In genomic region chr2:16383411-16383810, GRCh38 we compare ENCODE assay signal across 24 cellular contexts.
"Had no signal": no experiment of that assay in that cellular context is flagged by ENCODE, and none has a peak within 500 bp of the region (broad histone marks: within the 10 kb centered on the region; RNA-seq: fewer than 3 reads in every experiment).

No MANE protein-coding gene starts in this region.

- DNase-seq: stimulated activated CD4-positive, alpha-beta T cell treated with anti-CD3 and anti-CD28 coated beads, Interleukin-2, amount 100 ng/mL, for 48 hours; stimulated activated CD4-positive, alpha-beta T cell treated with anti-CD3 and anti-CD28 coated beads, Interleukin-4, amount 100 ng/mL, for 1 hour; stimulated activated CD4-positive, alpha-beta T cell treated with anti-CD3 and anti-CD28 coated beads, Interleukin-4, amount 100 ng/mL, for 24 hours; stimulated activated CD4-positive, alpha-beta T cell treated with anti-CD3 and anti-CD28 coated beads, Interleukin-4, amount 100 ng/mL, for 4 hours; stimulated activated CD8-positive, alpha-beta memory T cell treated with anti-CD3 and anti-CD28 coated beads, Interleukin-4, amount 100 ng/mL, for 48 hours; stimulated activated naive B cell treated with anti-CD40 and anti-IgM and Interleukin-4, amounts not matched to agents 10 μg/mL and 1 μg/mL and 100 μg/mL, for 72 hours; stimulated activated naive CD4-positive, alpha-beta T cell; stimulated activated naive CD4-positive, alpha-beta T cell treated with Interleukin-2 at 50 U/mL for 16 hours; stimulated activated naive CD8-positive, alpha-beta T cell treated with anti-CD3 and anti-CD28 coated beads, Interleukin-15, amount 100 ng/mL, for 72 hours; stimulated activated naive CD8-positive, alpha-beta T cell treated with anti-CD3 and anti-CD28 coated beads, Interleukin-15, Interleukin-2, amounts not matched to agents 100 U/mL and 50 U/mL, for 24 hours; stomach; substantia nigra; testis; thyroid gland; tibial artery; transverse colon; trophoblast cell; upper lobe of left lung; upper lobe of right lung; uterus had no signal

- H3K4me3 ChIP-seq: stomach, suprapubic skin, testis, thoracic aorta, thyroid gland, tibial artery, tibial nerve, transverse colon, upper lobe of left lung, upper lobe of right lung, uterus, vagina had no signal

- H3K36me3 ChIP-seq: stomach, suprapubic skin, thoracic aorta, thyroid gland, tibial artery, tibial nerve, transverse colon, upper lobe of left lung, upper lobe of right lung, uterus, vagina had no signal

- H3K27me3 ChIP-seq: stomach, suprapubic skin, testis, thyroid gland, tibial artery, tibial nerve, transverse colon, upper lobe of left lung, upper lobe of right lung, uterus, vagina had no signal

- H3K4me1 ChIP-seq: stomach, suprapubic skin, testis, thyroid gland, tibial artery, tibial nerve, transverse colon, upper lobe of left lung, upper lobe of right lung, uterus, vagina had no signal

- H3K9me3 ChIP-seq: stomach, suprapubic skin, testis, thoracic aorta, thyroid gland, tibial artery, tibial nerve, transverse colon, upper lobe of left lung, upper lobe of right lung, uterus, vagina had no signal
